ENCODE assay signal across 17 cellular contexts in genomic region chr13:111573362-111573761, GRCh38.
"Had no signal": no experiment of that assay in that cellular context is flagged by ENCODE, and none has a peak within 500 bp of the region (broad histone marks: within the 10 kb centered on the region; RNA-seq: fewer than 3 reads in every experiment).

No MANE protein-coding gene starts in this region.

- H3K27ac ChIP-seq: coronary artery, esophagus muscularis mucosa, spleen, thoracic aorta, upper lobe of left lung had no signal

- H3K4me3 ChIP-seq: coronary artery, esophagus muscularis mucosa, spleen, thoracic aorta, upper lobe of left lung had no signal

- ATAC-seq: activated naive CD8-positive, alpha-beta T cell treated with anti-CD3 and anti-CD28 coated beads, Interleukin-2, amount 50 U/mL, for 24 hours; T-helper 17 cell had no signal

- H3K4me1 ChIP-seq: esophagus muscularis mucosa, spleen, upper lobe of left lung had no signal

- DNase-seq: activated CD4-positive, alpha-beta memory T cell treated with anti-CD3 and anti-CD28 coated beads, Interleukin-2, amount 10 ng/mL, durations not matched to agents 7 days and 5 days; activated CD4-positive, alpha-beta T cell treated with anti-CD3 and anti-CD28 coated beads, Interleukin-2, amount 10 ng/mL, durations not matched to agents 24 days and 14 days; activated CD4-positive, CD25-positive, alpha-beta regulatory T cell; activated effector memory CD4-positive, alpha-beta T cell treated with anti-CD3 and anti-CD28 coated beads, Interleukin-2, amount 50 U/mL, for 16 hours; activated naive CD4-positive, alpha-beta T cell treated with anti-CD3 and anti-CD28 coated beads, Interleukin-2, amount 50 U/mL, for 16 hours; activated naive CD8-positive, alpha-beta T cell treated with anti-CD3 and anti-CD28 coated beads, Interleukin-2, amount 50 U/mL, for 24 hours; cerebellar nuclear complex; occipital lobe; stimulated activated CD4-positive, alpha-beta T cell treated with anti-CD3 and anti-CD28 coated beads, Interleukin-4, amount 100 ng/mL, for 1 hour; stimulated activated naive CD4-positive, alpha-beta T cell; T-helper 17 cell; upper lobe of left lung had no signal

- H3K27me3 ChIP-seq: upper lobe of left lung had no signal

- H3K36me3 ChIP-seq: esophagus muscularis mucosa, spleen, thoracic aorta, upper lobe of left lung had no signal

- FAIRE-seq: frontal cortex had no signal
